10 cellular contexts compared by ENCODE assay signal in the genomic region with DNA sequence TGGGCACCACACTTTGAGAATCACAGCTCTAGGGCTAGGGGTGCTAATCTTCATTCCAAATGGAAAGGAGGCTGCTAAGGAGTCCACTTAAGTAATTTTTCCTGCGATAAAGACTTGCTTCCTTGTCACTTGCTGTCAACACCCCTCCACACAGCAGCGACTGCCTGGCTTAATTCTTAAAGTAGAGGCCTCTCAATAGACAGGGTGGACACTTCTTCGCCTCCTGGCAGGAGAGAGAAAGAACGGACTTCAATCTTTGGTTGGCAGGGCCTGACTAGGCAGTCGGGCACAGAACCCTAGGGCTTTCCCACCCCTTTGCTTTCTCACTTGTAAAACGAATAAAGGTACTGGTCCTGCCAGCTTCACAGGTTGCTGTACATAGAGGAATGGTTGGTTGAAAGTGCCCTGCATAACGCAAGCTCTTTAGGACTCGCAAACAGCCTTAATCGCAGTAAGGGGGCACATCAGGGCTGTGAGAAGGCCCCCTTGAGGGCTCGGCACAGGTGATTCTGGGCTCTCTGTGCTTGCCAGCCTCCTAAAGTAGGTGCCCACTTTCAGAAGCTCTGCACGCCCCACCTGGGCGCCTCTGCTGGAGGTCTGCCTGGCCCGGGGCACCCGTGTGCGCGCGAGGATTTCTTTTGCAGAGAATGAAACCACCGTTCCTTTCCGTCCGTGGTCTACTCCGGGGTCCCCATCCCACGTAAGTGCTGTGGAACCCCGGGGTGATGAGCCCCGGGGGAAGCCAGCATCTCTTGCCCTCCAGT. TPM values are rescaled to one million over a fixed set of nuclear protein-coding genes. Genes with fewer than 3 reads are reported as not detected.
DNase-seq lines count a peak whose midpoint lies in the region; ATAC-seq and TF ChIP-seq lines count a peak whose summit lies in the region.
"Had no signal": no experiment of that assay in that cellular context is flagged by ENCODE, and none has a peak within 500 bp of the region (broad histone marks: within the 10 kb centered on the region; RNA-seq: fewer than 3 reads in every experiment).

No MANE protein-coding gene starts in this region.

- intact Hi-C loops in dorsolateral prefrontal cortex (cut with DNase I) (no loop called here), tibial artery (cut with DNase I; ENCODE audit: low total_unique reads) (no loop called here)

- no peak for DNase-seq in activated T-cell treated with anti-CD3 and anti-CD28 coated beads, Interleukin-2, amount 50 U/mL, for 4 hours
- DNase-seq in activated T-cell treated with anti-CD3 and anti-CD28 coated beads for 4 hours = no peak
- DNase-seq in dorsolateral prefrontal cortex = no peak
- DNase-seq in mesothelial cell of epicardium (ENCODE audit: low spot score in 2 of 2, unreplicated experiment in 2 of 2) = no peak
- no peak for DNase-seq in tibial artery
- no peak for DNase-seq in NCI-H748 treated with DMSO at 0.1 percent for 48 hours (lab: John Stamatoyannopoulos, UW)

- H3K4me1 ChIP-seq in tibial artery = peaks cover 0 to 39% (median 27%) of the 10 kb centered on the region in 4 donors

- TF ChIP-seq CTCF in dorsolateral prefrontal cortex (IDR thresholded peaks at IDR 0.05 in 54 of 56, conservative IDR thresholded peaks at IDR 0.05 in 2 of 56; ENCODE audit: low read depth in 1 of 56, partially characterized antibody in 56 of 56) = no peak
- no peak for TF ChIP-seq CTCF in mesothelial cell of epicardium (IDR thresholded peaks at IDR 0.05; ENCODE audit: unreplicated experiment)
- no peak for TF ChIP-seq CTCF in tibial artery (IDR thresholded peaks at IDR 0.05)

- H3K27ac ChIP-seq in dorsolateral prefrontal cortex = peak overlapping the region in 38 of 59 donors; percentile 0 to 99 (median 62)
- H3K27ac ChIP-seq in tibial artery = peak overlapping the region; percentile 88 to 96
- H3K27ac ChIP-seq: C4-2B, HL-60 had no signal

- H3K36me3 ChIP-seq in tibial artery = no peaks in the 10 kb centered on the region

- H3K9me3 ChIP-seq in tibial artery = no peaks in the 10 kb centered on the region

- H3K4me3 ChIP-seq in dorsolateral prefrontal cortex (peak overlapping the region; percentile 45 to 78 (median 65)), tibial artery (peak overlapping the region; percentile 57 to 65)

- peak overlapping the region; percentile 53 for H3K4me3 Mint-ChIP-seq in activated T-cell treated with anti-CD3 and anti-CD28 coated beads, Interleukin-2, amount 50 U/mL, for 4 hours
- H3K4me3 Mint-ChIP-seq in mesothelial cell of epicardium = peak overlapping the region; percentile 56

- H3K36me3 Mint-ChIP-seq in activated T-cell treated with anti-CD3 and anti-CD28 coated beads, Interleukin-2, amount 50 U/mL, for 4 hours (ENCODE audit: insufficient read depth) = no peaks in the 10 kb centered on the region
- H3K36me3 Mint-ChIP-seq in mesothelial cell of epicardium = peaks cover 2% of the 10 kb centered on the region

- peak in 1 of 2 donors; percentile 3 for ATAC-seq in activated T-cell treated with anti-CD3 and anti-CD28 coated beads, Interleukin-2, amount 50 U/mL, for 4 hours
- ATAC-seq in GM18909 (IDR thresholded peaks at IDR 0.05; ENCODE audit: poor library complexity, unreplicated experiment) = no peak
- ATAC-seq in HG03439 (IDR thresholded peaks at IDR 0.05; ENCODE audit: unreplicated experiment) = no peak

- H3K27ac Mint-ChIP-seq in mesothelial cell of epicardium = no peak overlapping the region

- H3K27me3 ChIP-seq in dorsolateral prefrontal cortex (peaks cover 0 to 4% (median 0%) of the 10 kb centered on the region in 45 donors), tibial artery (no peaks in the 10 kb centered on the region)

- H3K4me1 Mint-ChIP-seq in activated T-cell treated with anti-CD3 and anti-CD28 coated beads, Interleukin-2, amount 50 U/mL, for 4 hours (ENCODE audit: low read depth) = peaks cover 5% of the 10 kb centered on the region
- H3K4me1 Mint-ChIP-seq in mesothelial cell of epicardium = peaks cover 11% of the 10 kb centered on the region

- H3K9me3 Mint-ChIP-seq in activated T-cell treated with anti-CD3 and anti-CD28 coated beads, Interleukin-2, amount 50 U/mL, for 4 hours = no peaks in the 10 kb centered on the region
- no peaks in the 10 kb centered on the region for H3K9me3 Mint-ChIP-seq in mesothelial cell of epicardium

- H3K27me3 Mint-ChIP-seq in activated T-cell treated with anti-CD3 and anti-CD28 coated beads, Interleukin-2, amount 50 U/mL, for 4 hours (ENCODE audit: low read depth) = peaks cover 66% of the 10 kb centered on the region
- H3K27me3 Mint-ChIP-seq in mesothelial cell of epicardium (ENCODE audit: low read depth) = peaks cover 77% of the 10 kb centered on the region

RNA-seq across cellular contexts. Expression of gene CD34, which starts 47.6 kb away (rescaled TPM):
- under 1 TPM; 0.05 to 0.20 (median 0.08) TPM for total RNA-seq in activated T-cell treated with anti-CD3 and anti-CD28 coated beads, Interleukin-2, amount 50 U/mL, for 4 hours
- total RNA-seq in dorsolateral prefrontal cortex (10 to 100 TPM in 99 of 120 experiments, 1 to 10 TPM in 21; 3.4 to 46.4 (median 15.4) TPM), mesothelial cell of epicardium (1.2 to 1.6 TPM (median 1.2 TPM) in 3 replicates)
